In genomic region chr12:111344254-111344875, GRCh38 we compare ENCODE assay signal across 1 cellular context.
TF ChIP-seq lines count a peak whose summit lies in the region.

No MANE protein-coding gene starts in this region.

TF ChIP-seq in SK-N-SH, 30 proteins besides CTCF, POLR2A, EP300 and RAD21 (continued from another document):
- TF ChIP-seq, protein P1, sequence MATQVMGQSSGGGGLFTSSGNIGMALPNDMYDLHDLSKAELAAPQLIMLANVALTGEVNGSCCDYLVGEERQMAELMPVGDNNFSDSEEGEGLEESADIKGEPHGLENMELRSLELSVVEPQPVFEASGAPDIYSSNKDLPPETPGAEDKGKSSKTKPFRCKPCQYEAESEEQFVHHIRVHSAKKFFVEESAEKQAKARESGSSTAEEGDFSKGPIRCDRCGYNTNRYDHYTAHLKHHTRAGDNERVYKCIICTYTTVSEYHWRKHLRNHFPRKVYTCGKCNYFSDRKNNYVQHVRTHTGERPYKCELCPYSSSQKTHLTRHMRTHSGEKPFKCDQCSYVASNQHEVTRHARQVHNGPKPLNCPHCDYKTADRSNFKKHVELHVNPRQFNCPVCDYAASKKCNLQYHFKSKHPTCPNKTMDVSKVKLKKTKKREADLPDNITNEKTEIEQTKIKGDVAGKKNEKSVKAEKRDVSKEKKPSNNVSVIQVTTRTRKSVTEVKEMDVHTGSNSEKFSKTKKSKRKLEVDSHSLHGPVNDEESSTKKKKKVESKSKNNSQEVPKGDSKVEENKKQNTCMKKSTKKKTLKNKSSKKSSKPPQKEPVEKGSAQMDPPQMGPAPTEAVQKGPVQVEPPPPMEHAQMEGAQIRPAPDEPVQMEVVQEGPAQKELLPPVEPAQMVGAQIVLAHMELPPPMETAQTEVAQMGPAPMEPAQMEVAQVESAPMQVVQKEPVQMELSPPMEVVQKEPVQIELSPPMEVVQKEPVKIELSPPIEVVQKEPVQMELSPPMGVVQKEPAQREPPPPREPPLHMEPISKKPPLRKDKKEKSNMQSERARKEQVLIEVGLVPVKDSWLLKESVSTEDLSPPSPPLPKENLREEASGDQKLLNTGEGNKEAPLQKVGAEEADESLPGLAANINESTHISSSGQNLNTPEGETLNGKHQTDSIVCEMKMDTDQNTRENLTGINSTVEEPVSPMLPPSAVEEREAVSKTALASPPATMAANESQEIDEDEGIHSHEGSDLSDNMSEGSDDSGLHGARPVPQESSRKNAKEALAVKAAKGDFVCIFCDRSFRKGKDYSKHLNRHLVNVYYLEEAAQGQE (IDR thresholded peaks at IDR 0.05; ENCODE audit: low read depth, low read length), result no peak
- TF ChIP-seq, protein P2, sequence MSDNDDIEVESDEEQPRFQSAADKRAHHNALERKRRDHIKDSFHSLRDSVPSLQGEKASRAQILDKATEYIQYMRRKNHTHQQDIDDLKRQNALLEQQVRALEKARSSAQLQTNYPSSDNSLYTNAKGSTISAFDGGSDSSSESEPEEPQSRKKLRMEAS (IDR thresholded peaks at IDR 0.05; ENCODE audit: low read depth), result no peak
- no peak for TF ChIP-seq FOXM1 (IDR thresholded peaks at IDR 0.05; ENCODE audit: low read depth)
- no peak for TF ChIP-seq FOXJ3 (CRISPR knock-in tag; IDR thresholded peaks at IDR 0.05)
- no peak for TF ChIP-seq MEF2A (IDR thresholded peaks at IDR 0.05; ENCODE audit: borderline replicate concordance, low read depth)
- TF ChIP-seq, protein P3, sequence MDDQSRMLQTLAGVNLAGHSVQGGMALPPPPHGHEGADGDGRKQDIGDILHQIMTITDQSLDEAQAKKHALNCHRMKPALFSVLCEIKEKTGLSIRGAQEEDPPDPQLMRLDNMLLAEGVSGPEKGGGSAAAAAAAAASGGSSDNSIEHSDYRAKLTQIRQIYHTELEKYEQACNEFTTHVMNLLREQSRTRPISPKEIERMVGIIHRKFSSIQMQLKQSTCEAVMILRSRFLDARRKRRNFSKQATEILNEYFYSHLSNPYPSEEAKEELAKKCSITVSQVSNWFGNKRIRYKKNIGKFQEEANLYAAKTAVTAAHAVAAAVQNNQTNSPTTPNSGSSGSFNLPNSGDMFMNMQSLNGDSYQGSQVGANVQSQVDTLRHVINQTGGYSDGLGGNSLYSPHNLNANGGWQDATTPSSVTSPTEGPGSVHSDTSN (IDR thresholded peaks at IDR 0.05), result no peak
- no peak for TF ChIP-seq CHD2 (IDR thresholded peaks at IDR 0.05; ENCODE audit: low read length, partially characterized antibody)
- no peak for TF ChIP-seq GATA2 (CRISPR knock-in tag; IDR thresholded peaks at IDR 0.05)
- no peak for TF ChIP-seq NRF1 (IDR thresholded peaks at IDR 0.05; ENCODE audit: low read depth, low read length)
- TF ChIP-seq GABPA (IDR thresholded peaks at IDR 0.05; ENCODE audit: low read depth), result no peak
- TF ChIP-seq, protein P4, sequence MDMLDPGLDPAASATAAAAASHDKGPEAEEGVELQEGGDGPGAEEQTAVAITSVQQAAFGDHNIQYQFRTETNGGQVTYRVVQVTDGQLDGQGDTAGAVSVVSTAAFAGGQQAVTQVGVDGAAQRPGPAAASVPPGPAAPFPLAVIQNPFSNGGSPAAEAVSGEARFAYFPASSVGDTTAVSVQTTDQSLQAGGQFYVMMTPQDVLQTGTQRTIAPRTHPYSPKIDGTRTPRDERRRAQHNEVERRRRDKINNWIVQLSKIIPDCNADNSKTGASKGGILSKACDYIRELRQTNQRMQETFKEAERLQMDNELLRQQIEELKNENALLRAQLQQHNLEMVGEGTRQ (IDR thresholded peaks at IDR 0.05; ENCODE audit: borderline replicate concordance, low read depth, low read length), result no peak
- TF ChIP-seq SIN3A (IDR thresholded peaks at IDR 0.05; ENCODE audit: borderline replicate concordance, low read depth, low read length), result no peak
- no peak for TF ChIP-seq TEAD4 (IDR thresholded peaks at IDR 0.05; ENCODE audit: borderline replicate concordance, insufficient read depth)
- no peak for TF ChIP-seq RCOR1 (IDR thresholded peaks at IDR 0.05; ENCODE audit: low read length)
- no peak for TF ChIP-seq MXI1 (IDR thresholded peaks at IDR 0.05; ENCODE audit: low read depth, low read length)
TF ChIP-seq in SK-N-SH: peak in this region for 0.
